In the genomic region with DNA sequence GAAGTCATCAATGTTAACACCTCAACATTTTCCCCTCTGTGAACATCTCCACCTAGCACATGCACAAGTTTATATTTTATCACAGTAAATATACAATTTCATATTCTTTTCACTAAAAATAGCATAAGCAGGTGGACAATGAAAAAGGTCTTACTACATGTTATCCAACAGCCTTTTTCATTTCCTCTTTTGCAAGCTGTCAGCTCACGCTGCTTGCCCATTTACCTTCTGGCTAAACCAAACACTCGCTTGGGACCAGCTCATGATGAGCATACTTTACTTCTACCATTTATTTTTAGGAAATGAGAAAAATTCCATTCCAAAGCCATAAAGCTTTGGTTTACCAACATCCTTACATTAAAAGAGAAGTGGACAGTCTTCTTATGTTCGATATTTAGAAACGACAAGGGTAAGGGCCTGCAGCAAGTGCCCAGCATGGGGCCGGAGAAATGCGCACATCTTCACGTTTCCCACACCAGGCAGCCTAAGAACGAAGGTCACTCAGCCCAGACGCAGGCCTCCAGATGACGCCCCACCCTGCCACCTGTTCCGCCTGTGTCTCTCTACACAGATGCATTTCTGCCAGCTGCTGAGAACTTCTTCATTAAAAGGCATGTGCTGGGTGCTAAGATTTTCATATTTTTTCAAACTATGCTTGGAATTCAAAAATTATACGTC, we compare ENCODE assay signal across 1 cellular context.
A peak's percentile ranks its signal among the peaks of the same experiment; 100 is the strongest.
TF ChIP-seq lines count a peak whose summit lies in the region.

No MANE protein-coding gene starts in this region.

TF ChIP-seq in GM12878, 131 proteins besides CTCF, POLR2A, EP300 and RAD21 (continued from another document and continues in another):
- TF ChIP-seq WRNIP1 (IDR thresholded peaks at IDR 0.05; ENCODE audit: borderline replicate concordance, low read depth, low read length) (no peak), CHD1 (IDR thresholded peaks at IDR 0.05; ENCODE audit: low read depth, low read length) (no peak), BACH1 (IDR thresholded peaks at IDR 0.05; ENCODE audit: borderline replicate concordance) (no peak), NFXL1 (IDR thresholded peaks at IDR 0.05; ENCODE audit: borderline replicate concordance) (no peak), NR2C2 (IDR thresholded peaks at IDR 0.05; ENCODE audit: borderline replicate concordance, control insufficient read depth, insufficient read length, low read depth) (no peak), JUNB (IDR thresholded peaks at IDR 0.05) (no peak), SMAD5 (IDR thresholded peaks at IDR 0.05; ENCODE audit: low read depth) (no peak), IRF4 (IDR thresholded peaks at IDR 0.05; ENCODE audit: low read depth, low read length) (peak; percentile 74), PML (IDR thresholded peaks at IDR 0.05; ENCODE audit: low read length) (peak; percentile 73), NR2C1 (IDR thresholded peaks at IDR 0.05) (no peak), BRCA1 (IDR thresholded peaks at IDR 0.05; ENCODE audit: low read depth, low read length) (no peak), SREBF2 (IDR thresholded peaks at IDR 0.05; ENCODE audit: low read length) (no peak), CBFB (IDR thresholded peaks at IDR 0.05; ENCODE audit: low read depth) (no peak; the same call in 1 of the 2 replicates), MTA2 (IDR thresholded peaks at IDR 0.05; ENCODE audit: low read depth) (no peak; the same call in 1 of the 2 replicates), ZNF274 (IDR thresholded peaks at IDR 0.05; ENCODE audit: insufficient read depth, insufficient read length) (no peak), ZNF217 (IDR thresholded peaks at IDR 0.05) (0 out of 2 replicates have a peak, but pooled peaks have one; percentile 32), CREM (IDR thresholded peaks at IDR 0.05; ENCODE audit: low read depth) (no peak; the same call in 1 of the 2 replicates), MEF2A (IDR thresholded peaks at IDR 0.05; ENCODE audit: insufficient read depth, low read depth, low read length) (peak; percentile 91), TCF7 (IDR thresholded peaks at IDR 0.05; ENCODE audit: borderline replicate concordance) (no peak), MEF2B (IDR thresholded peaks at IDR 0.05; ENCODE audit: partially characterized antibody, poor library complexity, severe bottlenecking) (no peak), CBX3 (IDR thresholded peaks at IDR 0.05; ENCODE audit: borderline replicate concordance, low read depth) (no peak), TCF12 (IDR thresholded peaks at IDR 0.05; ENCODE audit: low read depth, low read length) (peak; percentile 91), KAT2A (conservative IDR thresholded peaks at IDR 0.05; ENCODE audit: control insufficient read depth, low read depth, low read length) (no peak)
- TF ChIP-seq, protein P1, sequence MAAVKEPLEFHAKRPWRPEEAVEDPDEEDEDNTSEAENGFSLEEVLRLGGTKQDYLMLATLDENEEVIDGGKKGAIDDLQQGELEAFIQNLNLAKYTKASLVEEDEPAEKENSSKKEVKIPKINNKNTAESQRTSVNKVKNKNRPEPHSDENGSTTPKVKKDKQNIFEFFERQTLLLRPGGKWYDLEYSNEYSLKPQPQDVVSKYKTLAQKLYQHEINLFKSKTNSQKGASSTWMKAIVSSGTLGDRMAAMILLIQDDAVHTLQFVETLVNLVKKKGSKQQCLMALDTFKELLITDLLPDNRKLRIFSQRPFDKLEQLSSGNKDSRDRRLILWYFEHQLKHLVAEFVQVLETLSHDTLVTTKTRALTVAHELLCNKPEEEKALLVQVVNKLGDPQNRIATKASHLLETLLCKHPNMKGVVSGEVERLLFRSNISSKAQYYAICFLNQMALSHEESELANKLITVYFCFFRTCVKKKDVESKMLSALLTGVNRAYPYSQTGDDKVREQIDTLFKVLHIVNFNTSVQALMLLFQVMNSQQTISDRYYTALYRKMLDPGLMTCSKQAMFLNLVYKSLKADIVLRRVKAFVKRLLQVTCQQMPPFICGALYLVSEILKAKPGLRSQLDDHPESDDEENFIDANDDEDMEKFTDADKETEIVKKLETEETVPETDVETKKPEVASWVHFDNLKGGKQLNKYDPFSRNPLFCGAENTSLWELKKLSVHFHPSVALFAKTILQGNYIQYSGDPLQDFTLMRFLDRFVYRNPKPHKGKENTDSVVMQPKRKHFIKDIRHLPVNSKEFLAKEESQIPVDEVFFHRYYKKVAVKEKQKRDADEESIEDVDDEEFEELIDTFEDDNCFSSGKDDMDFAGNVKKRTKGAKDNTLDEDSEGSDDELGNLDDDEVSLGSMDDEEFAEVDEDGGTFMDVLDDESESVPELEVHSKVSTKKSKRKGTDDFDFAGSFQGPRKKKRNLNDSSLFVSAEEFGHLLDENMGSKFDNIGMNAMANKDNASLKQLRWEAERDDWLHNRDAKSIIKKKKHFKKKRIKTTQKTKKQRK (IDR thresholded peaks at IDR 0.05; ENCODE audit: low read depth, low read length) = no peak
- TF ChIP-seq, protein P2, sequence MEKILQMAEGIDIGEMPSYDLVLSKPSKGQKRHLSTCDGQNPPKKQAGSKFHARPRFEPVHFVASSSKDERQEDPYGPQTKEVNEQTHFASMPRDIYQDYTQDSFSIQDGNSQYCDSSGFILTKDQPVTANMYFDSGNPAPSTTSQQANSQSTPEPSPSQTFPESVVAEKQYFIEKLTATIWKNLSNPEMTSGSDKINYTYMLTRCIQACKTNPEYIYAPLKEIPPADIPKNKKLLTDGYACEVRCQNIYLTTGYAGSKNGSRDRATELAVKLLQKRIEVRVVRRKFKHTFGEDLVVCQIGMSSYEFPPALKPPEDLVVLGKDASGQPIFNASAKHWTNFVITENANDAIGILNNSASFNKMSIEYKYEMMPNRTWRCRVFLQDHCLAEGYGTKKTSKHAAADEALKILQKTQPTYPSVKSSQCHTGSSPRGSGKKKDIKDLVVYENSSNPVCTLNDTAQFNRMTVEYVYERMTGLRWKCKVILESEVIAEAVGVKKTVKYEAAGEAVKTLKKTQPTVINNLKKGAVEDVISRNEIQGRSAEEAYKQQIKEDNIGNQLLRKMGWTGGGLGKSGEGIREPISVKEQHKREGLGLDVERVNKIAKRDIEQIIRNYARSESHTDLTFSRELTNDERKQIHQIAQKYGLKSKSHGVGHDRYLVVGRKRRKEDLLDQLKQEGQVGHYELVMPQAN (conservative IDR thresholded peaks at IDR 0.05) = peak; percentile 60; the same call in 1 of the 2 replicates
- TF ChIP-seq, protein P3, sequence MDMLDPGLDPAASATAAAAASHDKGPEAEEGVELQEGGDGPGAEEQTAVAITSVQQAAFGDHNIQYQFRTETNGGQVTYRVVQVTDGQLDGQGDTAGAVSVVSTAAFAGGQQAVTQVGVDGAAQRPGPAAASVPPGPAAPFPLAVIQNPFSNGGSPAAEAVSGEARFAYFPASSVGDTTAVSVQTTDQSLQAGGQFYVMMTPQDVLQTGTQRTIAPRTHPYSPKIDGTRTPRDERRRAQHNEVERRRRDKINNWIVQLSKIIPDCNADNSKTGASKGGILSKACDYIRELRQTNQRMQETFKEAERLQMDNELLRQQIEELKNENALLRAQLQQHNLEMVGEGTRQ (IDR thresholded peaks at IDR 0.05; ENCODE audit: borderline replicate concordance, low read depth, low read length) = no peak
- TF ChIP-seq, protein P4, sequence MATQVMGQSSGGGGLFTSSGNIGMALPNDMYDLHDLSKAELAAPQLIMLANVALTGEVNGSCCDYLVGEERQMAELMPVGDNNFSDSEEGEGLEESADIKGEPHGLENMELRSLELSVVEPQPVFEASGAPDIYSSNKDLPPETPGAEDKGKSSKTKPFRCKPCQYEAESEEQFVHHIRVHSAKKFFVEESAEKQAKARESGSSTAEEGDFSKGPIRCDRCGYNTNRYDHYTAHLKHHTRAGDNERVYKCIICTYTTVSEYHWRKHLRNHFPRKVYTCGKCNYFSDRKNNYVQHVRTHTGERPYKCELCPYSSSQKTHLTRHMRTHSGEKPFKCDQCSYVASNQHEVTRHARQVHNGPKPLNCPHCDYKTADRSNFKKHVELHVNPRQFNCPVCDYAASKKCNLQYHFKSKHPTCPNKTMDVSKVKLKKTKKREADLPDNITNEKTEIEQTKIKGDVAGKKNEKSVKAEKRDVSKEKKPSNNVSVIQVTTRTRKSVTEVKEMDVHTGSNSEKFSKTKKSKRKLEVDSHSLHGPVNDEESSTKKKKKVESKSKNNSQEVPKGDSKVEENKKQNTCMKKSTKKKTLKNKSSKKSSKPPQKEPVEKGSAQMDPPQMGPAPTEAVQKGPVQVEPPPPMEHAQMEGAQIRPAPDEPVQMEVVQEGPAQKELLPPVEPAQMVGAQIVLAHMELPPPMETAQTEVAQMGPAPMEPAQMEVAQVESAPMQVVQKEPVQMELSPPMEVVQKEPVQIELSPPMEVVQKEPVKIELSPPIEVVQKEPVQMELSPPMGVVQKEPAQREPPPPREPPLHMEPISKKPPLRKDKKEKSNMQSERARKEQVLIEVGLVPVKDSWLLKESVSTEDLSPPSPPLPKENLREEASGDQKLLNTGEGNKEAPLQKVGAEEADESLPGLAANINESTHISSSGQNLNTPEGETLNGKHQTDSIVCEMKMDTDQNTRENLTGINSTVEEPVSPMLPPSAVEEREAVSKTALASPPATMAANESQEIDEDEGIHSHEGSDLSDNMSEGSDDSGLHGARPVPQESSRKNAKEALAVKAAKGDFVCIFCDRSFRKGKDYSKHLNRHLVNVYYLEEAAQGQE (IDR thresholded peaks at IDR 0.05; ENCODE audit: low read depth, low read length) = no peak
- TF ChIP-seq, protein P5, sequence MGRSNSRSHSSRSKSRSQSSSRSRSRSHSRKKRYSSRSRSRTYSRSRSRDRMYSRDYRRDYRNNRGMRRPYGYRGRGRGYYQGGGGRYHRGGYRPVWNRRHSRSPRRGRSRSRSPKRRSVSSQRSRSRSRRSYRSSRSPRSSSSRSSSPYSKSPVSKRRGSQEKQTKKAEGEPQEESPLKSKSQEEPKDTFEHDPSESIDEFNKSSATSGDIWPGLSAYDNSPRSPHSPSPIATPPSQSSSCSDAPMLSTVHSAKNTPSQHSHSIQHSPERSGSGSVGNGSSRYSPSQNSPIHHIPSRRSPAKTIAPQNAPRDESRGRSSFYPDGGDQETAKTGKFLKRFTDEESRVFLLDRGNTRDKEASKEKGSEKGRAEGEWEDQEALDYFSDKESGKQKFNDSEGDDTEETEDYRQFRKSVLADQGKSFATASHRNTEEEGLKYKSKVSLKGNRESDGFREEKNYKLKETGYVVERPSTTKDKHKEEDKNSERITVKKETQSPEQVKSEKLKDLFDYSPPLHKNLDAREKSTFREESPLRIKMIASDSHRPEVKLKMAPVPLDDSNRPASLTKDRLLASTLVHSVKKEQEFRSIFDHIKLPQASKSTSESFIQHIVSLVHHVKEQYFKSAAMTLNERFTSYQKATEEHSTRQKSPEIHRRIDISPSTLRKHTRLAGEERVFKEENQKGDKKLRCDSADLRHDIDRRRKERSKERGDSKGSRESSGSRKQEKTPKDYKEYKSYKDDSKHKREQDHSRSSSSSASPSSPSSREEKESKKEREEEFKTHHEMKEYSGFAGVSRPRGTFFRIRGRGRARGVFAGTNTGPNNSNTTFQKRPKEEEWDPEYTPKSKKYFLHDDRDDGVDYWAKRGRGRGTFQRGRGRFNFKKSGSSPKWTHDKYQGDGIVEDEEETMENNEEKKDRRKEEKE (IDR thresholded peaks at IDR 0.05) = no peak
- TF ChIP-seq, protein P6, sequence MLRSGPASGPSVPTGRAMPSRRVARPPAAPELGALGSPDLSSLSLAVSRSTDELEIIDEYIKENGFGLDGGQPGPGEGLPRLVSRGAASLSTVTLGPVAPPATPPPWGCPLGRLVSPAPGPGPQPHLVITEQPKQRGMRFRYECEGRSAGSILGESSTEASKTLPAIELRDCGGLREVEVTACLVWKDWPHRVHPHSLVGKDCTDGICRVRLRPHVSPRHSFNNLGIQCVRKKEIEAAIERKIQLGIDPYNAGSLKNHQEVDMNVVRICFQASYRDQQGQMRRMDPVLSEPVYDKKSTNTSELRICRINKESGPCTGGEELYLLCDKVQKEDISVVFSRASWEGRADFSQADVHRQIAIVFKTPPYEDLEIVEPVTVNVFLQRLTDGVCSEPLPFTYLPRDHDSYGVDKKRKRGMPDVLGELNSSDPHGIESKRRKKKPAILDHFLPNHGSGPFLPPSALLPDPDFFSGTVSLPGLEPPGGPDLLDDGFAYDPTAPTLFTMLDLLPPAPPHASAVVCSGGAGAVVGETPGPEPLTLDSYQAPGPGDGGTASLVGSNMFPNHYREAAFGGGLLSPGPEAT (IDR thresholded peaks at IDR 0.05; ENCODE audit: low read depth) = peak; percentile 7; the same call in 1 of the 2 replicates
- TF ChIP-seq, protein P7, sequence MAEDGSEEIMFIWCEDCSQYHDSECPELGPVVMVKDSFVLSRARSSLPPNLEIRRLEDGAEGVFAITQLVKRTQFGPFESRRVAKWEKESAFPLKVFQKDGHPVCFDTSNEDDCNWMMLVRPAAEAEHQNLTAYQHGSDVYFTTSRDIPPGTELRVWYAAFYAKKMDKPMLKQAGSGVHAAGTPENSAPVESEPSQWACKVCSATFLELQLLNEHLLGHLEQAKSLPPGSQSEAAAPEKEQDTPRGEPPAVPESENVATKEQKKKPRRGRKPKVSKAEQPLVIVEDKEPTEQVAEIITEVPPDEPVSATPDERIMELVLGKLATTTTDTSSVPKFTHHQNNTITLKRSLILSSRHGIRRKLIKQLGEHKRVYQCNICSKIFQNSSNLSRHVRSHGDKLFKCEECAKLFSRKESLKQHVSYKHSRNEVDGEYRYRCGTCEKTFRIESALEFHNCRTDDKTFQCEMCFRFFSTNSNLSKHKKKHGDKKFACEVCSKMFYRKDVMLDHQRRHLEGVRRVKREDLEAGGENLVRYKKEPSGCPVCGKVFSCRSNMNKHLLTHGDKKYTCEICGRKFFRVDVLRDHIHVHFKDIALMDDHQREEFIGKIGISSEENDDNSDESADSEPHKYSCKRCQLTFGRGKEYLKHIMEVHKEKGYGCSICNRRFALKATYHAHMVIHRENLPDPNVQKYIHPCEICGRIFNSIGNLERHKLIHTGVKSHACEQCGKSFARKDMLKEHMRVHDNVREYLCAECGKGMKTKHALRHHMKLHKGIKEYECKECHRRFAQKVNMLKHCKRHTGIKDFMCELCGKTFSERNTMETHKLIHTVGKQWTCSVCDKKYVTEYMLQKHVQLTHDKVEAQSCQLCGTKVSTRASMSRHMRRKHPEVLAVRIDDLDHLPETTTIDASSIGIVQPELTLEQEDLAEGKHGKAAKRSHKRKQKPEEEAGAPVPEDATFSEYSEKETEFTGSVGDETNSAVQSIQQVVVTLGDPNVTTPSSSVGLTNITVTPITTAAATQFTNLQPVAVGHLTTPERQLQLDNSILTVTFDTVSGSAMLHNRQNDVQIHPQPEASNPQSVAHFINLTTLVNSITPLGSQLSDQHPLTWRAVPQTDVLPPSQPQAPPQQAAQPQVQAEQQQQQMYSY (CRISPR knock-in tag; IDR thresholded peaks at IDR 0.05) = no peak
- TF ChIP-seq, protein P8, sequence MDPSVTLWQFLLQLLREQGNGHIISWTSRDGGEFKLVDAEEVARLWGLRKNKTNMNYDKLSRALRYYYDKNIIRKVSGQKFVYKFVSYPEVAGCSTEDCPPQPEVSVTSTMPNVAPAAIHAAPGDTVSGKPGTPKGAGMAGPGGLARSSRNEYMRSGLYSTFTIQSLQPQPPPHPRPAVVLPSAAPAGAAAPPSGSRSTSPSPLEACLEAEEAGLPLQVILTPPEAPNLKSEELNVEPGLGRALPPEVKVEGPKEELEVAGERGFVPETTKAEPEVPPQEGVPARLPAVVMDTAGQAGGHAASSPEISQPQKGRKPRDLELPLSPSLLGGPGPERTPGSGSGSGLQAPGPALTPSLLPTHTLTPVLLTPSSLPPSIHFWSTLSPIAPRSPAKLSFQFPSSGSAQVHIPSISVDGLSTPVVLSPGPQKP (IDR thresholded peaks at IDR 0.05; ENCODE audit: low read depth, low read length) = no peak
- TF ChIP-seq, protein P9, sequence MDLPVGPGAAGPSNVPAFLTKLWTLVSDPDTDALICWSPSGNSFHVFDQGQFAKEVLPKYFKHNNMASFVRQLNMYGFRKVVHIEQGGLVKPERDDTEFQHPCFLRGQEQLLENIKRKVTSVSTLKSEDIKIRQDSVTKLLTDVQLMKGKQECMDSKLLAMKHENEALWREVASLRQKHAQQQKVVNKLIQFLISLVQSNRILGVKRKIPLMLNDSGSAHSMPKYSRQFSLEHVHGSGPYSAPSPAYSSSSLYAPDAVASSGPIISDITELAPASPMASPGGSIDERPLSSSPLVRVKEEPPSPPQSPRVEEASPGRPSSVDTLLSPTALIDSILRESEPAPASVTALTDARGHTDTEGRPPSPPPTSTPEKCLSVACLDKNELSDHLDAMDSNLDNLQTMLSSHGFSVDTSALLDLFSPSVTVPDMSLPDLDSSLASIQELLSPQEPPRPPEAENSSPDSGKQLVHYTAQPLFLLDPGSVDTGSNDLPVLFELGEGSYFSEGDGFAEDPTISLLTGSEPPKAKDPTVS (IDR thresholded peaks at IDR 0.05; ENCODE audit: low read depth, low read length) = no peak
